In genomic region chr6:84916704-84917103, GRCh38 we compare ENCODE assay signal across 27 cellular contexts.
"Had no signal": no experiment of that assay in that cellular context is flagged by ENCODE, and none has a peak within 500 bp of the region (broad histone marks: within the 10 kb centered on the region; RNA-seq: fewer than 3 reads in every experiment).

No MANE protein-coding gene starts in this region.

- ATAC-seq: effector memory CD8-positive, alpha-beta T cell; esophagus mucosa; foreskin keratinocyte; gastrocnemius medialis; gastroesophageal sphincter; heart left ventricle had no signal

- FAIRE-seq: colon, endometrium, endothelial cell of umbilical vein, frontal cortex had no signal

- H3K27me3 ChIP-seq: colonic mucosa, esophagus muscularis mucosa, esophagus squamous epithelium, foreskin keratinocyte, gastrocnemius medialis, gastroesophageal sphincter, heart left ventricle had no signal

- H3K36me3 ChIP-seq: colonic mucosa, esophagus muscularis mucosa, esophagus squamous epithelium, gastrocnemius medialis, gastroesophageal sphincter, heart left ventricle had no signal

- H3K4me3 ChIP-seq: colonic mucosa, coronary artery, dorsolateral prefrontal cortex, esophagus muscularis mucosa, esophagus squamous epithelium, gastrocnemius medialis, gastroesophageal sphincter, heart left ventricle had no signal

- H3K9me3 ChIP-seq: colonic mucosa, esophagus muscularis mucosa, esophagus squamous epithelium, gastrocnemius medialis, gastroesophageal sphincter, heart left ventricle had no signal

- DNase-seq: colonic mucosa; cortex of kidney; dermis blood vessel endothelial cell; dorsolateral prefrontal cortex; effector CD4-positive, alpha-beta T cell; effector CD8-positive, alpha-beta T cell; effector memory CD4-positive, alpha-beta T cell; effector memory CD8-positive, alpha-beta T cell; endodermal cell; erythroblast; esophagus squamous epithelium; foreskin fibroblast; foreskin keratinocyte; foreskin melanocyte; gastrocnemius medialis; glutamatergic neuron; head of caudate nucleus; heart left ventricle had no signal

- H3K27ac ChIP-seq: colonic mucosa, coronary artery, dorsolateral prefrontal cortex, epithelial cell of prostate, esophagus muscularis mucosa, esophagus squamous epithelium, foreskin keratinocyte, gastrocnemius medialis, gastroesophageal sphincter, heart left ventricle had no signal

- H3K4me1 ChIP-seq: colonic mucosa, esophagus muscularis mucosa, esophagus squamous epithelium, foreskin keratinocyte, gastroesophageal sphincter, heart left ventricle had no signal
